ENCODE assay signal across 1 cellular context in the genomic region with DNA sequence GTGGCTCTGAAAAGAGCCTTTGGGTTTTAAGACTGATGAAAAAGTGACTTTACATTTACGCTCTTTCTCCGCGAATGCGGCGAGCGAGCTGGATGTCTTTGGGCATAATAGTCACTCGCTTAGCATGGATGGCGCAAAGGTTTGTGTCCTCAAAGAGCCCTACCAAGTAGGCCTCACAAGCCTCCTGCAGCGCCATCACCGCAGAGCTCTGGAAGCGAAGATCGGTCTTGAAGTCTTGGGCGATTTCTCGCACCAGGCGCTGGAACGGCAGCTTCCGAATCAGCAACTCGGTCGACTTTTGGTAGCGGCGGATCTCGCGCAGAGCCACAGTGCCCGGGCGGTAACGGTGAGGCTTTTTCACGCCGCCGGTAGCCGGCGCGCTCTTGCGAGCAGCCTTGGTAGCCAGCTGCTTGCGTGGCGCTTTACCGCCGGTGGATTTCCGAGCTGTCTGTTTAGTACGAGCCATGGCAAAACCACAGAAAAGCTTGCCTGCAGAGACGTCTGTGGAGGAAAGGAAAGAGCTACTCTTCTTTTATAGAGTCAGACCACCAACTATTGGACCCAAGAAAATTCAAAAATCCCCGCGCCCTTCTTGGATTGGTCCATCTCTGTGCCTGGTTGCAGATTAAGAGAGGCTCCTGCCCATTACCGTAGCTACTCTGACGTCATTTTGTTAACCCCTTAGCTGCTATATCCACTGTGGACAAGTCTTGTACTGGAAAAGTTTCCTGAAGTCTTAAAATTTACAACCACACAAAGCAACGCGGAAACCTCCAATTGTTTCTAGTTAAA.
TF ChIP-seq lines count a peak whose summit lies in the region.

No MANE protein-coding gene starts in this region.

TF ChIP-seq in HCT116, 20 proteins besides CTCF, POLR2A, EP300 and RAD21 (continued from another document):
- TF ChIP-seq, protein P1, sequence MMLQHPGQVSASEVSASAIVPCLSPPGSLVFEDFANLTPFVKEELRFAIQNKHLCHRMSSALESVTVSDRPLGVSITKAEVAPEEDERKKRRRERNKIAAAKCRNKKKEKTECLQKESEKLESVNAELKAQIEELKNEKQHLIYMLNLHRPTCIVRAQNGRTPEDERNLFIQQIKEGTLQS (IDR thresholded peaks at IDR 0.05), result no peak
- TF ChIP-seq, protein P2, sequence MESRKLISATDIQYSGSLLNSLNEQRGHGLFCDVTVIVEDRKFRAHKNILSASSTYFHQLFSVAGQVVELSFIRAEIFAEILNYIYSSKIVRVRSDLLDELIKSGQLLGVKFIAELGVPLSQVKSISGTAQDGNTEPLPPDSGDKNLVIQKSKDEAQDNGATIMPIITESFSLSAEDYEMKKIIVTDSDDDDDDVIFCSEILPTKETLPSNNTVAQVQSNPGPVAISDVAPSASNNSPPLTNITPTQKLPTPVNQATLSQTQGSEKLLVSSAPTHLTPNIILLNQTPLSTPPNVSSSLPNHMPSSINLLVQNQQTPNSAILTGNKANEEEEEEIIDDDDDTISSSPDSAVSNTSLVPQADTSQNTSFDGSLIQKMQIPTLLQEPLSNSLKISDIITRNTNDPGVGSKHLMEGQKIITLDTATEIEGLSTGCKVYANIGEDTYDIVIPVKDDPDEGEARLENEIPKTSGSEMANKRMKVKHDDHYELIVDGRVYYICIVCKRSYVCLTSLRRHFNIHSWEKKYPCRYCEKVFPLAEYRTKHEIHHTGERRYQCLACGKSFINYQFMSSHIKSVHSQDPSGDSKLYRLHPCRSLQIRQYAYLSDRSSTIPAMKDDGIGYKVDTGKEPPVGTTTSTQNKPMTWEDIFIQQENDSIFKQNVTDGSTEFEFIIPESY (IDR thresholded peaks at IDR 0.05; ENCODE audit: extremely low read depth, insufficient replicate concordance, low read length), result peak; percentile 88
- TF ChIP-seq ZFX (IDR thresholded peaks at IDR 0.05), result peak; percentile 34; the same call in 1 of the 2 replicates
- TF ChIP-seq EZH2phosphoT487 (IDR thresholded peaks at IDR 0.05; ENCODE audit: borderline replicate concordance), result no peak
- TF ChIP-seq ZNF274 (IDR thresholded peaks at IDR 0.05; ENCODE audit: low read depth, low read length), result no peak
- TF ChIP-seq JUND (IDR thresholded peaks at IDR 0.05), result peak; percentile 59
- no peak; the same call in 1 of the 2 replicates for TF ChIP-seq ELF1 (IDR thresholded peaks at IDR 0.05; ENCODE audit: borderline replicate concordance, low read depth)
- TF ChIP-seq SRF (IDR thresholded peaks at IDR 0.05; ENCODE audit: low read depth), result peak; percentile 20; the same call in 1 of the 2 replicates
- peak; percentile 100 for TF ChIP-seq SIN3A (IDR thresholded peaks at IDR 0.05; ENCODE audit: low read depth)
- TF ChIP-seq, protein P3, sequence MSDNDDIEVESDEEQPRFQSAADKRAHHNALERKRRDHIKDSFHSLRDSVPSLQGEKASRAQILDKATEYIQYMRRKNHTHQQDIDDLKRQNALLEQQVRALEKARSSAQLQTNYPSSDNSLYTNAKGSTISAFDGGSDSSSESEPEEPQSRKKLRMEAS (IDR thresholded peaks at IDR 0.05), result peak; percentile 63
- TF ChIP-seq CBX3 (IDR thresholded peaks at IDR 0.05; ENCODE audit: low read depth), result peak; percentile 70; the same call in 1 of the 2 replicates
